In genomic region chr3:38173834-38174418, GRCh38 we compare ENCODE assay signal across 10 cellular contexts. TPM values are rescaled to one million over a fixed set of nuclear protein-coding genes. Genes with fewer than 3 reads are reported as not detected.
DNase-seq lines count a peak whose midpoint lies in the region; ATAC-seq, FAIRE-seq and TF ChIP-seq lines count a peak whose summit lies in the region.
"Had no signal": no experiment of that assay in that cellular context is flagged by ENCODE, and none has a peak within 500 bp of the region (broad histone marks: within the 10 kb centered on the region; RNA-seq: fewer than 3 reads in every experiment).

No MANE protein-coding gene starts in this region.

- TF ChIP-seq POLR2A in H54 (IDR thresholded peaks at IDR 0.05; ENCODE audit: low read depth, low read length) = no peak

- peak; percentile 16 to 17 for ATAC-seq in activated T-cell treated with anti-CD3 and anti-CD28 coated beads, Interleukin-2, amount 50 U/mL, for 4 hours
- ATAC-seq in HG02763 (IDR thresholded peaks at IDR 0.05; ENCODE audit: unreplicated experiment) (no peak), omental fat pad (ENCODE audit: low FRiP score) (no peak), GM21717 (IDR thresholded peaks at IDR 0.05; ENCODE audit: unreplicated experiment) (no peak)

- CTCF ChIA-PET in RWPE1 (lab: Yijun Ruan, JAX) = no interaction called here

- H3K27ac Mint-ChIP-seq in osteocyte (ENCODE audit: unreplicated experiment) = peak overlapping the region; percentile 80

- peak overlapping the region; percentile 6 for H3K4me3 Mint-ChIP-seq in activated T-cell treated with anti-CD3 and anti-CD28 coated beads, Interleukin-2, amount 50 U/mL, for 4 hours
- H3K4me3 Mint-ChIP-seq in osteocyte (ENCODE audit: unreplicated experiment) = no peak overlapping the region

- H3K36me3 Mint-ChIP-seq in activated T-cell treated with anti-CD3 and anti-CD28 coated beads, Interleukin-2, amount 50 U/mL, for 4 hours (ENCODE audit: insufficient read depth) = peaks cover 2% of the 10 kb centered on the region
- H3K36me3 Mint-ChIP-seq in osteocyte (ENCODE audit: unreplicated experiment) = no peaks in the 10 kb centered on the region

- peaks cover 65% of the 10 kb centered on the region for H3K4me1 Mint-ChIP-seq in activated T-cell treated with anti-CD3 and anti-CD28 coated beads, Interleukin-2, amount 50 U/mL, for 4 hours (ENCODE audit: low read depth)
- peaks cover 60% of the 10 kb centered on the region for H3K4me1 Mint-ChIP-seq in osteocyte (ENCODE audit: unreplicated experiment)

- TF ChIP-seq CTCF in RWPE1 (conservative IDR thresholded peaks at IDR 0.05; ENCODE audit: low read depth) (no peak), osteocyte (IDR thresholded peaks at IDR 0.05) (no peak), omental fat pad (IDR thresholded peaks at IDR 0.05) (no peak)

- no peaks in the 10 kb centered on the region for H3K27me3 Mint-ChIP-seq in activated T-cell treated with anti-CD3 and anti-CD28 coated beads, Interleukin-2, amount 50 U/mL, for 4 hours (ENCODE audit: low read depth)
- no peaks in the 10 kb centered on the region for H3K27me3 Mint-ChIP-seq in osteocyte (ENCODE audit: unreplicated experiment)

- peak; percentile 41 for FAIRE-seq in H54 (lab: Jason Lieb, UNC)
- FAIRE-seq: islet of Langerhans had no signal

- no peaks in the 10 kb centered on the region for H3K9me3 Mint-ChIP-seq in activated T-cell treated with anti-CD3 and anti-CD28 coated beads, Interleukin-2, amount 50 U/mL, for 4 hours
- no peaks in the 10 kb centered on the region for H3K9me3 Mint-ChIP-seq in osteocyte (ENCODE audit: unreplicated experiment)

- DNase-seq in activated T-cell treated with anti-CD3 and anti-CD28 coated beads, Interleukin-2, amount 50 U/mL, for 4 hours = no peak
- DNase-seq in activated T-cell treated with anti-CD3 and anti-CD28 coated beads for 4 hours = no peak
- DNase-seq in H54 (ENCODE audit: insufficient read length, low spot score) = no peak
- no peak for DNase-seq in RWPE1 (ENCODE audit: low spot score)
- no peak for DNase-seq in osteocyte (ENCODE audit: extremely low spot score, unreplicated experiment)
- DNase-seq in omental fat pad (ENCODE audit: low spot score) = no peak
- DNase-seq: upper lobe of left lung had no signal

- peak overlapping the region; percentile 72 for H3K27ac ChIP-seq in RWPE1
- H3K27ac ChIP-seq: upper lobe of left lung had no signal

- POLR2A ChIA-PET in RWPE1 (lab: Yijun Ruan, JAX; ENCODE audit: low non-redundant PET) = no interaction called here

RNA-seq across cellular contexts. Expression of gene OXSR1, which starts 8.6 kb away (rescaled TPM):
- total RNA-seq in activated T-cell treated with anti-CD3 and anti-CD28 coated beads, Interleukin-2, amount 50 U/mL, for 4 hours = 10 to 100 TPM; 45.3 to 47.4 (median 45.5) TPM
- total RNA-seq in osteocyte (55.7 and 57.8 TPM in 2 replicates), omental fat pad (10 to 100 TPM; 29.8 to 51.7 (median 45.5) TPM)

RNA-seq across cellular contexts. Expression of gene MYD88, which starts 35.5 kb away (rescaled TPM):
- 10 to 100 TPM; 35.7 to 45.1 (median 37.7) TPM for total RNA-seq in activated T-cell treated with anti-CD3 and anti-CD28 coated beads, Interleukin-2, amount 50 U/mL, for 4 hours
- total RNA-seq in osteocyte (13.3 TPM in 2 replicates), omental fat pad (10 to 100 TPM; 37.6 to 78.0 (median 53.6) TPM)

RNA-seq across cellular contexts. Expression of gene ACAA1, which starts 37.0 kb away (rescaled TPM):
- total RNA-seq in activated T-cell treated with anti-CD3 and anti-CD28 coated beads, Interleukin-2, amount 50 U/mL, for 4 hours = 10 to 100 TPM; 49.6 to 62.0 (median 60.0) TPM
- total RNA-seq in osteocyte = 60.3 and 62.0 TPM in 2 replicates
- total RNA-seq in omental fat pad = 10 to 100 TPM; 48.1 to 69.5 (median 62.5) TPM

Comparison
In these comparisons a context has a peak if more than half of its experiments do, and no peak if none do; other contexts are left out.
1. ATAC-seq: peak in activated T-cell treated with anti-CD3 and anti-CD28 coated beads, Interleukin-2, amount 50 U/mL, for 4 hours (2 of 2); none in HG02763 (single experiment), omental fat pad (single experiment) and GM21717 (single experiment).